ENCODE assay signal across 1 cellular context in the genomic region with DNA sequence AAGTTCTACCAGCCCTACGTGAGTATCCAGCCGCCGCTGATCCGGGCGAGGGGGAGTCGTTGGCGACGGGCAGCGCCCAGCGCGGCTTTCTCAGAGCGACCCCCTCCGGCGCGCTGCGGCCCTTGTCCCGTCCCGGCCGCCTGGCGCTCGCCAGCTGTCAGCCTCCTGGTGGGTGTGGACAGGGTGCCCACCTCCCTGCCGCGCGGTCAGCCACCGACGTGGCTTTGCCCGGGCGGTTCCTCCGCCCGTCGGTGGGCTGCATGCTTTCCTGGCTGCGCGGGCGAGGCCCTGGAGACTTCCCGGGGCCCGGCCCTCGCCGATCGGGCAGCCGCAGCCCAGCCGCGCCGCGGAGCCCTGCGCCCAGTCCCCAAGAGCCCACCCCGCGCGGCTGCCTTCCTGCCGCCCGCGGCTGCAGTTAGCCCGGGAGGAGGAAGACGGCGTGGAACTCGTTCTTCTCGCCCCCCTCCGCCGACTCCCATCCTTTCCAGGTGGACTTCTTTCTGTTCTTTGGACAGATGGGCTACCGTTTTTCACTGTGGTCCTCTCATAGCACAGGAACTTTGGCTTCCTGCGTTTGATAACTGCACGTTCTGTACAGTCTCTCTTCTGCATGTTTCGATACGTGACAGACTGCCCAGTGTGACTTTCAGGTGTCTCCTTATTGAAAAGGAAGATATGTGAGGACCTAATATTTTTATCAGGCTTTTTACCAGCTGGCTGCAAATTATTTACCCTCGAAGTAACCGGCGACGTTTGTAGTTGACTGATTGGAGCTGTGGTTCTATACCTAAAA.
TF ChIP-seq lines count a peak whose summit lies in the region.

No MANE protein-coding gene starts in this region.

TF ChIP-seq in HepG2, 621 proteins besides CTCF, POLR2A, EP300 and RAD21 (continued from another document and continues in another):
- 0 out of 2 replicates have a peak, but pooled peaks have one; percentile 7 for TF ChIP-seq ZNF574 (CRISPR knock-in tag; IDR thresholded peaks at IDR 0.05)
- peak; percentile 83; the same call in 1 of the 2 replicates for TF ChIP-seq SIN3A (IDR thresholded peaks at IDR 0.05; ENCODE audit: borderline replicate concordance, low read depth, low read length)
- no peak for TF ChIP-seq GRHL1 (CRISPR knock-in tag; conservative IDR thresholded peaks at IDR 0.05)
- TF ChIP-seq, protein P1, sequence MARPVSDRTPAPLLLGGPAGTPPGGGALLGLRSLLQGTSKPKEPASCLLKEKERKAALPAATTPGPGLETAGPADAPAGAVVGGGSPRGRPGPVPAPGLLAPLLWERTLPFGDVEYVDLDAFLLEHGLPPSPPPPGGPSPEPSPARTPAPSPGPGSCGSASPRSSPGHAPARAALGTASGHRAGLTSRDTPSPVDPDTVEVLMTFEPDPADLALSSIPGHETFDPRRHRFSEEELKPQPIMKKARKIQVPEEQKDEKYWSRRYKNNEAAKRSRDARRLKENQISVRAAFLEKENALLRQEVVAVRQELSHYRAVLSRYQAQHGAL (CRISPR knock-in tag; IDR thresholded peaks at IDR 0.05; ENCODE audit: not compliant biosample characterization) = no peak
- no peak for TF ChIP-seq ARNT (IDR thresholded peaks at IDR 0.05)
- no peak for TF ChIP-seq FOXC1 (CRISPR knock-in tag; IDR thresholded peaks at IDR 0.05; ENCODE audit: borderline replicate concordance)
- TF ChIP-seq ZBTB26 (CRISPR knock-in tag; IDR thresholded peaks at IDR 0.05; ENCODE audit: borderline replicate concordance) = no peak
- no peak for TF ChIP-seq HDAC6 (IDR thresholded peaks at IDR 0.05; ENCODE audit: low read depth, low read length)
- TF ChIP-seq, protein P2, sequence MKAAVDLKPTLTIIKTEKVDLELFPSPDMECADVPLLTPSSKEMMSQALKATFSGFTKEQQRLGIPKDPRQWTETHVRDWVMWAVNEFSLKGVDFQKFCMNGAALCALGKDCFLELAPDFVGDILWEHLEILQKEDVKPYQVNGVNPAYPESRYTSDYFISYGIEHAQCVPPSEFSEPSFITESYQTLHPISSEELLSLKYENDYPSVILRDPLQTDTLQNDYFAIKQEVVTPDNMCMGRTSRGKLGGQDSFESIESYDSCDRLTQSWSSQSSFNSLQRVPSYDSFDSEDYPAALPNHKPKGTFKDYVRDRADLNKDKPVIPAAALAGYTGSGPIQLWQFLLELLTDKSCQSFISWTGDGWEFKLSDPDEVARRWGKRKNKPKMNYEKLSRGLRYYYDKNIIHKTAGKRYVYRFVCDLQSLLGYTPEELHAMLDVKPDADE (CRISPR knock-in tag; IDR thresholded peaks at IDR 0.05) = no peak
- no peak for TF ChIP-seq ZNF83 (CRISPR knock-in tag; IDR thresholded peaks at IDR 0.05; ENCODE audit: borderline replicate concordance)
- no peak for TF ChIP-seq ZKSCAN1 (IDR thresholded peaks at IDR 0.05; ENCODE audit: low read length)
- peak; percentile 21; the same call in 1 of the 2 replicates for TF ChIP-seq TGIF2 (CRISPR knock-in tag; IDR thresholded peaks at IDR 0.05)
- TF ChIP-seq MBNL3 (CRISPR knock-in tag; conservative IDR thresholded peaks at IDR 0.05) = no peak
- TF ChIP-seq GLI4 (CRISPR knock-in tag; IDR thresholded peaks at IDR 0.05; ENCODE audit: borderline replicate concordance) = no peak
- no peak for TF ChIP-seq ZBTB37 (CRISPR knock-in tag; IDR thresholded peaks at IDR 0.05)
- peak; percentile 72 for TF ChIP-seq AGO2 (optimal IDR thresholded peaks at IDR 0.05; ENCODE audit: low read depth, low read length)
- TF ChIP-seq, protein P3, sequence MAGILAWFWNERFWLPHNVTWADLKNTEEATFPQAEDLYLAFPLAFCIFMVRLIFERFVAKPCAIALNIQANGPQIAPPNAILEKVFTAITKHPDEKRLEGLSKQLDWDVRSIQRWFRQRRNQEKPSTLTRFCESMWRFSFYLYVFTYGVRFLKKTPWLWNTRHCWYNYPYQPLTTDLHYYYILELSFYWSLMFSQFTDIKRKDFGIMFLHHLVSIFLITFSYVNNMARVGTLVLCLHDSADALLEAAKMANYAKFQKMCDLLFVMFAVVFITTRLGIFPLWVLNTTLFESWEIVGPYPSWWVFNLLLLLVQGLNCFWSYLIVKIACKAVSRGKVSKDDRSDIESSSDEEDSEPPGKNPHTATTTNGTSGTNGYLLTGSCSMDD (CRISPR knock-in tag; IDR thresholded peaks at IDR 0.05) = no peak
- TF ChIP-seq, protein P4, sequence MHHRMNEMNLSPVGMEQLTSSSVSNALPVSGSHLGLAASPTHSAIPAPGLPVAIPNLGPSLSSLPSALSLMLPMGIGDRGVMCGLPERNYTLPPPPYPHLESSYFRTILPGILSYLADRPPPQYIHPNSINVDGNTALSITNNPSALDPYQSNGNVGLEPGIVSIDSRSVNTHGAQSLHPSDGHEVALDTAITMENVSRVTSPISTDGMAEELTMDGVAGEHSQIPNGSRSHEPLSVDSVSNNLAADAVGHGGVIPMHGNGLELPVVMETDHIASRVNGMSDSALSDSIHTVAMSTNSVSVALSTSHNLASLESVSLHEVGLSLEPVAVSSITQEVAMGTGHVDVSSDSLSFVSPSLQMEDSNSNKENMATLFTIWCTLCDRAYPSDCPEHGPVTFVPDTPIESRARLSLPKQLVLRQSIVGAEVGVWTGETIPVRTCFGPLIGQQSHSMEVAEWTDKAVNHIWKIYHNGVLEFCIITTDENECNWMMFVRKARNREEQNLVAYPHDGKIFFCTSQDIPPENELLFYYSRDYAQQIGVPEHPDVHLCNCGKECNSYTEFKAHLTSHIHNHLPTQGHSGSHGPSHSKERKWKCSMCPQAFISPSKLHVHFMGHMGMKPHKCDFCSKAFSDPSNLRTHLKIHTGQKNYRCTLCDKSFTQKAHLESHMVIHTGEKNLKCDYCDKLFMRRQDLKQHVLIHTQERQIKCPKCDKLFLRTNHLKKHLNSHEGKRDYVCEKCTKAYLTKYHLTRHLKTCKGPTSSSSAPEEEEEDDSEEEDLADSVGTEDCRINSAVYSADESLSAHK (CRISPR knock-in tag; IDR thresholded peaks at IDR 0.05; ENCODE audit: borderline replicate concordance) = no peak
- TF ChIP-seq SRSF1 (optimal IDR thresholded peaks at IDR 0.05; ENCODE audit: low read depth, low read length) = peak; percentile 25
- no peak for TF ChIP-seq ATF6 (CRISPR knock-in tag; conservative IDR thresholded peaks at IDR 0.05)
- no peak for TF ChIP-seq SPEN (CRISPR knock-in tag; IDR thresholded peaks at IDR 0.05; ENCODE audit: low read depth)
- no peak for TF ChIP-seq RNF2 (conservative IDR thresholded peaks at IDR 0.05; ENCODE audit: low read depth)
- no peak for TF ChIP-seq AKNA (CRISPR knock-in tag; IDR thresholded peaks at IDR 0.05; ENCODE audit: borderline replicate concordance)
- peak; percentile 90 for TF ChIP-seq ZNF777 (CRISPR knock-in tag; IDR thresholded peaks at IDR 0.05)
- peak; percentile 78 for TF ChIP-seq HNRNPK (IDR thresholded peaks at IDR 0.05; ENCODE audit: low read depth, low read length, poor library complexity, severe bottlenecking)
- TF ChIP-seq SP4 (CRISPR knock-in tag; IDR thresholded peaks at IDR 0.05) = no peak
- 0 out of 2 replicates have a peak, but pooled peaks have one; percentile 43 for TF ChIP-seq BRD4 (CRISPR knock-in tag; IDR thresholded peaks at IDR 0.05)
